1 cellular context compared by ENCODE assay signal in the genomic region with DNA sequence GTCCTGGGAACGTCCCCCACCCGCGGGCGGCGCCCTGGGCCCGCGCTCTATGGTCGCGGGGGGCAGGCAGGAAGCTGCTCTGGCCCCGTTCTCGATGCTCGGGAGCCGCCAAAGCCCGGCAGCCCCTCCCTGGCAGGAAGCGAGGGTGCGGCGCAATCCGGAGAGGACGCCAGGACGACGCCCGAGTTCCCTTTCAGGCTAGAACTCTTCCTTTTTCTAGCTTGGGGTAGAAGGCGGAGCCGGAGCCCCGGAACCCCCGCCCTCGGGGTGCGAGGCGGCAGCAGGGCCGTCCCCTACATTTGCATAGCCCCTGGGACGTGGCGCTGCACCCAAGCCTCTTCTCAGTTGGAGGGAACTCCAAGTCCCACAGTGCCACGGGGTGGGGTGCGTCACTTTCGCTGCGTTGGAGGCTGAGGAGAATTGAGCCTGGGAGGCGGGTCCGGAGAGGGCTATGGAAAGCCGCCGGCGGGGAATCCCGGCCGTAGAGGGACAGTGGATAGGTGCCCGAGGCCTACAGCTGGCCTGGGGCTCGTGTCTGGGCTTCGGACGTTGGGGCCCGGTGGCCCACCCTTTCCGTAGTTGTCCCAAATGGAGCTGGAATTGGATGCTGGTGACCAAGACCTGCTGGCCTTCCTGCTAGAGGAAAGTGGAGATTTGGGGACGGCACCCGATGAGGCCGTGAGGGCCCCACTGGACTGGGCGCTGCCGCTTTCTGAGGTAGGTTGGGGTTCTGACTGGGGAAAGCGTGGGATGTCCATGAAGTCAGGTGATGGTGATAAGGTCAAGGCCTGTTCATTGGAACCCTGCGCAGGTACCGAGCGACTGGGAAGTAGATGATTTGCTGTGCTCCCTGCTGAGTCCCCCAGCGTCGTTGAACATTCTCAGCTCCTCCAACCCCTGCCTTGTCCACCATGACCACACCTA.
TF ChIP-seq lines count a peak whose summit lies in the region.

A gene with protein sequence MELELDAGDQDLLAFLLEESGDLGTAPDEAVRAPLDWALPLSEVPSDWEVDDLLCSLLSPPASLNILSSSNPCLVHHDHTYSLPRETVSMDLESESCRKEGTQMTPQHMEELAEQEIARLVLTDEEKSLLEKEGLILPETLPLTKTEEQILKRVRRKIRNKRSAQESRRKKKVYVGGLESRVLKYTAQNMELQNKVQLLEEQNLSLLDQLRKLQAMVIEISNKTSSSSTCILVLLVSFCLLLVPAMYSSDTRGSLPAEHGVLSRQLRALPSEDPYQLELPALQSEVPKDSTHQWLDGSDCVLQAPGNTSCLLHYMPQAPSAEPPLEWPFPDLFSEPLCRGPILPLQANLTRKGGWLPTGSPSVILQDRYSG (plus strand): TSS at position 482 of the 924 bp plus-strand sequence. CDS start 107 bp downstream, at position 589.
A gene with protein sequence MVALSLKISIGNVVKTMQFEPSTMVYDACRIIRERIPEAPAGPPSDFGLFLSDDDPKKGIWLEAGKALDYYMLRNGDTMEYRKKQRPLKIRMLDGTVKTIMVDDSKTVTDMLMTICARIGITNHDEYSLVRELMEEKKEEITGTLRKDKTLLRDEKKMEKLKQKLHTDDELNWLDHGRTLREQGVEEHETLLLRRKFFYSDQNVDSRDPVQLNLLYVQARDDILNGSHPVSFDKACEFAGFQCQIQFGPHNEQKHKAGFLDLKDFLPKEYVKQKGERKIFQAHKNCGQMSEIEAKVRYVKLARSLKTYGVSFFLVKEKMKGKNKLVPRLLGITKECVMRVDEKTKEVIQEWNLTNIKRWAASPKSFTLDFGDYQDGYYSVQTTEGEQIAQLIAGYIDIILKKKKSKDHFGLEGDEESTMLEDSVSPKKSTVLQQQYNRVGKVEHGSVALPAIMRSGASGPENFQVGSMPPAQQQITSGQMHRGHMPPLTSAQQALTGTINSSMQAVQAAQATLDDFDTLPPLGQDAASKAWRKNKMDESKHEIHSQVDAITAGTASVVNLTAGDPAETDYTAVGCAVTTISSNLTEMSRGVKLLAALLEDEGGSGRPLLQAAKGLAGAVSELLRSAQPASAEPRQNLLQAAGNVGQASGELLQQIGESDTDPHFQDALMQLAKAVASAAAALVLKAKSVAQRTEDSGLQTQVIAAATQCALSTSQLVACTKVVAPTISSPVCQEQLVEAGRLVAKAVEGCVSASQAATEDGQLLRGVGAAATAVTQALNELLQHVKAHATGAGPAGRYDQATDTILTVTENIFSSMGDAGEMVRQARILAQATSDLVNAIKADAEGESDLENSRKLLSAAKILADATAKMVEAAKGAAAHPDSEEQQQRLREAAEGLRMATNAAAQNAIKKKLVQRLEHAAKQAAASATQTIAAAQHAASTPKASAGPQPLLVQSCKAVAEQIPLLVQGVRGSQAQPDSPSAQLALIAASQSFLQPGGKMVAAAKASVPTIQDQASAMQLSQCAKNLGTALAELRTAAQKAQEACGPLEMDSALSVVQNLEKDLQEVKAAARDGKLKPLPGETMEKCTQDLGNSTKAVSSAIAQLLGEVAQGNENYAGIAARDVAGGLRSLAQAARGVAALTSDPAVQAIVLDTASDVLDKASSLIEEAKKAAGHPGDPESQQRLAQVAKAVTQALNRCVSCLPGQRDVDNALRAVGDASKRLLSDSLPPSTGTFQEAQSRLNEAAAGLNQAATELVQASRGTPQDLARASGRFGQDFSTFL (N-terminal part only) (minus strand): TSS at position 11 of the 924 bp plus-strand sequence. CDS start 6,501 bp downstream, outside the sequence.

TF ChIP-seq in HepG2, 621 proteins besides CTCF, POLR2A, EP300 and RAD21 (continued from another document):
- TF ChIP-seq CREB1 (IDR thresholded peaks at IDR 0.05), result peak; percentile 80
- TF ChIP-seq CREB1 (CRISPR knock-in tag; IDR thresholded peaks at IDR 0.05), result peak; percentile 95
- TF ChIP-seq ZNF577 (CRISPR knock-in tag; IDR thresholded peaks at IDR 0.05; ENCODE audit: borderline replicate concordance, low read depth), result no peak
- TF ChIP-seq ZNF672 (CRISPR knock-in tag; IDR thresholded peaks at IDR 0.05), result no peak
- peak; percentile 67; the same call in 1 of the 3 replicates for TF ChIP-seq MXI1 (IDR thresholded peaks at IDR 0.05; ENCODE audit: borderline replicate concordance, low read depth, low read length)
- TF ChIP-seq RCOR2 (CRISPR knock-in tag; IDR thresholded peaks at IDR 0.05), result no peak
- peak; percentile 93 for TF ChIP-seq HNRNPLL (IDR thresholded peaks at IDR 0.05; ENCODE audit: low read depth, low read length, poor library complexity, severe bottlenecking)
- TF ChIP-seq, protein P1, sequence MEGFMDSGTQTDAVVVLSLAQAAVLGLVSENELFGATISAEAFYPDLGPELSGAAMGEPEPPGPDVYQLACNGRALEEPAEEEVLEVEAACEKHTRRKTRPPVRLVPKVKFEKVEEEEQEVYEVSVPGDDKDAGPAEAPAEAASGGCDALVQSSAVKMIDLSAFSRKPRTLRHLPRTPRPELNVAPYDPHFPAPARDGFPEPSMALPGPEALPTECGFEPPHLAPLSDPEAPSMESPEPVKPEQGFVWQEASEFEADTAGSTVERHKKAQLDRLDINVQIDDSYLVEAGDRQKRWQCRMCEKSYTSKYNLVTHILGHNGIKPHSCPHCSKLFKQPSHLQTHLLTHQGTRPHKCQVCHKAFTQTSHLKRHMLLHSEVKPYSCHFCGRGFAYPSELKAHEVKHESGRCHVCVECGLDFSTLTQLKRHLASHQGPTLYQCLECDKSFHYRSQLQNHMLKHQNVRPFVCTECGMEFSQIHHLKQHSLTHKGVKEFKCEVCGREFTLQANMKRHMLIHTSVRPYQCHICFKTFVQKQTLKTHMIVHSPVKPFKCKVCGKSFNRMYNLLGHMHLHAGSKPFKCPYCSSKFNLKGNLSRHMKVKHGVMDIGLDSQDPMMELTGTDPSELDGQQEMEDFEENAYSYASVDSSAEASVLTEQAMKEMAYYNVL (CRISPR knock-in tag; IDR thresholded peaks at IDR 0.05; ENCODE audit: borderline replicate concordance), result peak; percentile 70; the same call in 1 of the 2 replicates
- TF ChIP-seq SMAD1 (CRISPR knock-in tag; IDR thresholded peaks at IDR 0.05; ENCODE audit: borderline replicate concordance, low read depth), result peak; percentile 69; the same call in 1 of the 2 replicates
- TF ChIP-seq JDP2 (CRISPR knock-in tag; IDR thresholded peaks at IDR 0.05; ENCODE audit: borderline replicate concordance), result no peak; the same call in 1 of the 2 replicates
- TF ChIP-seq GPN1 (CRISPR knock-in tag; IDR thresholded peaks at IDR 0.05; ENCODE audit: borderline replicate concordance), result no peak
- no peak for TF ChIP-seq ZNF652 (CRISPR knock-in tag; IDR thresholded peaks at IDR 0.05; ENCODE audit: borderline replicate concordance, low read depth)
- no peak for TF ChIP-seq MED8 (CRISPR knock-in tag; IDR thresholded peaks at IDR 0.05; ENCODE audit: insufficient replicate concordance)
- TF ChIP-seq, protein P2, sequence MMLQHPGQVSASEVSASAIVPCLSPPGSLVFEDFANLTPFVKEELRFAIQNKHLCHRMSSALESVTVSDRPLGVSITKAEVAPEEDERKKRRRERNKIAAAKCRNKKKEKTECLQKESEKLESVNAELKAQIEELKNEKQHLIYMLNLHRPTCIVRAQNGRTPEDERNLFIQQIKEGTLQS (CRISPR knock-in tag; IDR thresholded peaks at IDR 0.05), result no peak; the same call in 1 of the 2 replicates
- TF ChIP-seq, protein P3, sequence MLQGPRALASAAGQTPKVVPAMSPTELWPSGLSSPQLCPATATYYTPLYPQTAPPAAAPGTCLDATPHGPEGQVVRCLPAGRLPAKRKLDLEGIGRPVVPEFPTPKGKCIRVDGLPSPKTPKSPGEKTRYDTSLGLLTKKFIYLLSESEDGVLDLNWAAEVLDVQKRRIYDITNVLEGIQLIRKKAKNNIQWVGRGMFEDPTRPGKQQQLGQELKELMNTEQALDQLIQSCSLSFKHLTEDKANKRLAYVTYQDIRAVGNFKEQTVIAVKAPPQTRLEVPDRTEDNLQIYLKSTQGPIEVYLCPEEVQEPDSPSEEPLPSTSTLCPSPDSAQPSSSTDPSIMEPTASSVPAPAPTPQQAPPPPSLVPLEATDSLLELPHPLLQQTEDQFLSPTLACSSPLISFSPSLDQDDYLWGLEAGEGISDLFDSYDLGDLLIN (CRISPR knock-in tag; IDR thresholded peaks at IDR 0.05; ENCODE audit: borderline replicate concordance), result peak; percentile 51; the same call in 1 of the 2 replicates
- TF ChIP-seq ZSCAN20 (CRISPR knock-in tag; IDR thresholded peaks at IDR 0.05; ENCODE audit: borderline replicate concordance), result peak; percentile 34; the same call in 1 of the 2 replicates
- peak; percentile 62; the same call in 1 of the 2 replicates for TF ChIP-seq RFXAP (CRISPR knock-in tag; IDR thresholded peaks at IDR 0.05; ENCODE audit: borderline replicate concordance)
- TF ChIP-seq ATM (IDR thresholded peaks at IDR 0.05; ENCODE audit: borderline replicate concordance), result no peak
- TF ChIP-seq KLF11 (CRISPR knock-in tag; IDR thresholded peaks at IDR 0.05), result peak; percentile 47; the same call in 1 of the 2 replicates
- no peak for TF ChIP-seq NFE2L1 (CRISPR knock-in tag; IDR thresholded peaks at IDR 0.05; ENCODE audit: borderline replicate concordance)
- TF ChIP-seq, protein P4, sequence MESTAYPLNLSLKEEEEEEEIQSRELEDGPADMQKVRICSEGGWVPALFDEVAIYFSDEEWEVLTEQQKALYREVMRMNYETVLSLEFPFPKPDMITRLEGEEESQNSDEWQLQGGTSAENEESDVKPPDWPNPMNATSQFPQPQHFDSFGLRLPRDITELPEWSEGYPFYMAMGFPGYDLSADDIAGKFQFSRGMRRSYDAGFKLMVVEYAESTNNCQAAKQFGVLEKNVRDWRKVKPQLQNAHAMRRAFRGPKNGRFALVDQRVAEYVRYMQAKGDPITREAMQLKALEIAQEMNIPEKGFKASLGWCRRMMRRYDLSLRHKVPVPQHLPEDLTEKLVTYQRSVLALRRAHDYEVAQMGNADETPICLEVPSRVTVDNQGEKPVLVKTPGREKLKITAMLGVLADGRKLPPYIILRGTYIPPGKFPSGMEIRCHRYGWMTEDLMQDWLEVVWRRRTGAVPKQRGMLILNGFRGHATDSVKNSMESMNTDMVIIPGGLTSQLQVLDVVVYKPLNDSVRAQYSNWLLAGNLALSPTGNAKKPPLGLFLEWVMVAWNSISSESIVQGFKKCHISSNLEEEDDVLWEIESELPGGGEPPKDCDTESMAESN (CRISPR knock-in tag; conservative IDR thresholded peaks at IDR 0.05), result 0 out of 2 replicates have a peak, but pooled peaks have one; percentile 45
- 0 out of 2 replicates have a peak, but pooled peaks have one; percentile 35 for TF ChIP-seq RNF2 (conservative IDR thresholded peaks at IDR 0.05; ENCODE audit: low read depth)
- peak; percentile 65 for TF ChIP-seq AGO1 (IDR thresholded peaks at IDR 0.05; ENCODE audit: low read depth, low read length, poor library complexity, severe bottlenecking)
- TF ChIP-seq MAF1 (CRISPR knock-in tag; IDR thresholded peaks at IDR 0.05; ENCODE audit: borderline replicate concordance), result peak; percentile 70
- TF ChIP-seq MED13 (CRISPR knock-in tag; IDR thresholded peaks at IDR 0.05), result peak; percentile 80
- TF ChIP-seq, protein P5, sequence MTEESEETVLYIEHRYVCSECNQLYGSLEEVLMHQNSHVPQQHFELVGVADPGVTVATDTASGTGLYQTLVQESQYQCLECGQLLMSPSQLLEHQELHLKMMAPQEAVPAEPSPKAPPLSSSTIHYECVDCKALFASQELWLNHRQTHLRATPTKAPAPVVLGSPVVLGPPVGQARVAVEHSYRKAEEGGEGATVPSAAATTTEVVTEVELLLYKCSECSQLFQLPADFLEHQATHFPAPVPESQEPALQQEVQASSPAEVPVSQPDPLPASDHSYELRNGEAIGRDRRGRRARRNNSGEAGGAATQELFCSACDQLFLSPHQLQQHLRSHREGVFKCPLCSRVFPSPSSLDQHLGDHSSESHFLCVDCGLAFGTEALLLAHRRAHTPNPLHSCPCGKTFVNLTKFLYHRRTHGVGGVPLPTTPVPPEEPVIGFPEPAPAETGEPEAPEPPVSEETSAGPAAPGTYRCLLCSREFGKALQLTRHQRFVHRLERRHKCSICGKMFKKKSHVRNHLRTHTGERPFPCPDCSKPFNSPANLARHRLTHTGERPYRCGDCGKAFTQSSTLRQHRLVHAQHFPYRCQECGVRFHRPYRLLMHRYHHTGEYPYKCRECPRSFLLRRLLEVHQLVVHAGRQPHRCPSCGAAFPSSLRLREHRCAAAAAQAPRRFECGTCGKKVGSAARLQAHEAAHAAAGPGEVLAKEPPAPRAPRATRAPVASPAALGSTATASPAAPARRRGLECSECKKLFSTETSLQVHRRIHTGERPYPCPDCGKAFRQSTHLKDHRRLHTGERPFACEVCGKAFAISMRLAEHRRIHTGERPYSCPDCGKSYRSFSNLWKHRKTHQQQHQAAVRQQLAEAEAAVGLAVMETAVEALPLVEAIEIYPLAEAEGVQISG (CRISPR knock-in tag; IDR thresholded peaks at IDR 0.05), result peak; percentile 99
- no peak for TF ChIP-seq MLLT10 (CRISPR knock-in tag; IDR thresholded peaks at IDR 0.05)
- no peak for TF ChIP-seq ZNF570 (CRISPR knock-in tag; IDR thresholded peaks at IDR 0.05; ENCODE audit: borderline replicate concordance)
- TF ChIP-seq ZNF30 (CRISPR knock-in tag; IDR thresholded peaks at IDR 0.05), result peak; percentile 19; the same call in 1 of the 2 replicates
- TF ChIP-seq, protein P6, sequence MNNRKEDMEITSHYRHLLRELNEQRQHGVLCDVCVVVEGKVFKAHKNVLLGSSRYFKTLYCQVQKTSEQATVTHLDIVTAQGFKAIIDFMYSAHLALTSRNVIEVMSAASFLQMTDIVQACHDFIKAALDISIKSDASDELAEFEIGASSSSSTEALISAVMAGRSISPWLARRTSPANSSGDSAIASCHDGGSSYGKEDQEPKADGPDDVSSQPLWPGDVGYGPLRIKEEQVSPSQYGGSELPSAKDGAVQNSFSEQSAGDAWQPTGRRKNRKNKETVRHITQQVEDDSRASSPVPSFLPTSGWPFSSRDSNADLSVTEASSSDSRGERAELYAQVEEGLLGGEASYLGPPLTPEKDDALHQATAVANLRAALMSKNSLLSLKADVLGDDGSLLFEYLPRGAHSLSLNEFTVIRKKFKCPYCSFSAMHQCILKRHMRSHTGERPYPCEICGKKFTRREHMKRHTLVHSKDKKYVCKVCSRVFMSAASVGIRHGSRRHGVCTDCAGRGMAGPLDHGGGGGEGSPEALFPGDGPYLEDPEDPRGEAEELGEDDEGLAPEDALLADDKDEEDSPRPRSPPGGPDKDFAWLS (CRISPR knock-in tag; IDR thresholded peaks at IDR 0.05; ENCODE audit: borderline replicate concordance), result no peak
